Comparison of ENCODE assay signal across 8 cellular contexts in genomic region chr10:51699145-51699474, GRCh38. TPM values are rescaled to one million over a fixed set of nuclear protein-coding genes. Genes with fewer than 3 reads are reported as not detected.
DNase-seq lines count a peak whose midpoint lies in the region; ATAC-seq lines count a peak whose summit lies in the region.

No MANE protein-coding gene starts in this region.

- H3K27ac ChIP-seq in BLaER1 (peak overlapping the region; percentile 99), angular gyrus (ENCODE audit: low read depth, low read length) (peak overlapping the region; percentile 100), substantia nigra (ENCODE audit: low read depth, low read length, poor library complexity, severe bottlenecking) (peak overlapping the region; percentile 99)

- no peaks in the 10 kb centered on the region; the same call in 1 of the 2 replicates for H3K9me3 ChIP-seq in BLaER1

- peak; percentile 28 for ATAC-seq in GM21360 (IDR thresholded peaks at IDR 0.05; ENCODE audit: unreplicated experiment)
- ATAC-seq in HG03521 (IDR thresholded peaks at IDR 0.05; ENCODE audit: unreplicated experiment) = peak; percentile 31

- H3K4me1 ChIP-seq in BLaER1 = peaks cover 33% of the 10 kb centered on the region

- H3K9ac ChIP-seq in BLaER1 = peak overlapping the region; percentile 98

- peaks cover 35% of the 10 kb centered on the region for H3K36me3 ChIP-seq in BLaER1

- H4K20me1 ChIP-seq in BLaER1 = peaks cover 48% of the 10 kb centered on the region

- H3K4me2 ChIP-seq in BLaER1 = peak overlapping the region; percentile 97

- H3K4me3 ChIP-seq in BLaER1 = peak overlapping the region; percentile 80

- H3K27me3 ChIP-seq in BLaER1 = no peaks in the 10 kb centered on the region

- DNase-seq in kidney glomerular epithelial cell (lab: John Stamatoyannopoulos, UW) (peak; percentile 52), substantia nigra (lab: John Stamatoyannopoulos, UW) (peak in 6 of 49 donors; percentile 40 to 80 (median 45)), ecto neural progenitor cell (ENCODE audit: low spot score) (no peak), A172 (ENCODE audit: low spot score) (no peak)

RNA-seq across cellular contexts. Expression of gene CSTF2T, which starts 0.3 kb away (rescaled TPM):
- total RNA-seq in A172 (2014; rRNA removed; shearing (Covaris generic)) = 13.5 and 14.8 TPM in 2 replicates
